In genomic region chr1:234927968-234928635, GRCh38 we compare ENCODE assay signal across 15 cellular contexts.
A peak's percentile ranks its signal among the peaks of the same experiment; 100 is the strongest.
DNase-seq lines count a peak whose midpoint lies in the region; ATAC-seq and TF ChIP-seq lines count a peak whose summit lies in the region.
"Had no signal": no experiment of that assay in that cellular context is flagged by ENCODE, and none has a peak within 500 bp of the region (broad histone marks: within the 10 kb centered on the region; RNA-seq: fewer than 3 reads in every experiment).

No MANE protein-coding gene starts in this region.

- no peak for TF ChIP-seq CTCF in sigmoid colon (IDR thresholded peaks at IDR 0.05)

- no peak for TF ChIP-seq POLR2A in sigmoid colon (IDR thresholded peaks at IDR 0.05)

- no peaks in the 10 kb centered on the region for H3K36me3 ChIP-seq in sigmoid colon

- H3K27me3 Mint-ChIP-seq in activated T-cell treated with anti-CD3 and anti-CD28 coated beads, Interleukin-2, amount 50 U/mL, for 24 hours, result no peaks in the 10 kb centered on the region
- no peaks in the 10 kb centered on the region for H3K27me3 Mint-ChIP-seq in dendritic cell treated with granulocyte-macrophage colony-stimulating factor and Interleukin-4, amounts not matched to agents 40 ng/mL and 50 ng/mL, for 4 days
- no peaks in the 10 kb centered on the region for H3K27me3 Mint-ChIP-seq in stimulated activated memory B cell treated with anti-CD40 and anti-IgM and Interleukin-4, amounts not matched to agents 10 μg/mL and 1 μg/mL and 100 μg/mL, for 72 hours

- peak overlapping the region; percentile 69 for H3K4me3 Mint-ChIP-seq in activated T-cell treated with anti-CD3 and anti-CD28 coated beads, Interleukin-2, amount 50 U/mL, for 24 hours
- no peak overlapping the region for H3K4me3 Mint-ChIP-seq in dendritic cell treated with granulocyte-macrophage colony-stimulating factor and Interleukin-4, amounts not matched to agents 40 ng/mL and 50 ng/mL, for 4 days
- H3K4me3 Mint-ChIP-seq in stimulated activated memory B cell treated with anti-CD40 and anti-IgM and Interleukin-4, amounts not matched to agents 10 μg/mL and 1 μg/mL and 100 μg/mL, for 72 hours, result peak overlapping the region; percentile 73

- peaks cover 63% of the 10 kb centered on the region for H3K4me1 Mint-ChIP-seq in activated T-cell treated with anti-CD3 and anti-CD28 coated beads, Interleukin-2, amount 50 U/mL, for 24 hours (ENCODE audit: low read depth)
- H3K4me1 Mint-ChIP-seq in dendritic cell treated with granulocyte-macrophage colony-stimulating factor and Interleukin-4, amounts not matched to agents 40 ng/mL and 50 ng/mL, for 4 days (ENCODE audit: low read depth), result peaks cover 96% of the 10 kb centered on the region
- H3K4me1 Mint-ChIP-seq in stimulated activated memory B cell treated with anti-CD40 and anti-IgM and Interleukin-4, amounts not matched to agents 10 μg/mL and 1 μg/mL and 100 μg/mL, for 72 hours, result peaks cover 57% of the 10 kb centered on the region

- no peak for TF ChIP-seq EP300 in sigmoid colon (IDR thresholded peaks at IDR 0.05)

- no peaks in the 10 kb centered on the region for H3K9me3 ChIP-seq in sigmoid colon

- peak; percentile 39 for DNase-seq in activated T-cell treated with anti-CD3 and anti-CD28 coated beads, Interleukin-2, amount 50 U/mL, for 24 hours
- DNase-seq in activated T-cell treated with anti-CD3 and anti-CD28 coated beads for 4 hours (no peak), GM19240 (ENCODE audit: insufficient read length, low spot score) (no peak), NCI-H2227 (lab: John Stamatoyannopoulos, UW; ENCODE audit: unreplicated experiment) (no peak), sigmoid colon (no peak)
- DNase-seq in activated CD4-positive, alpha-beta T cell treated with anti-CD3 and anti-CD28 coated beads, Interleukin-2, amount 50 U/mL, for 1 hour, result peak; percentile 15
- DNase-seq: ACHN, activated gamma-delta T cell treated with Interleukin-2 at 50 U/mL for 16 hours, cortex of kidney, DMS79, MM.1S, SHP77 had no signal

- no peak for ATAC-seq in stimulated activated memory B cell treated with anti-CD40 and anti-IgM and Interleukin-4, amounts not matched to agents 10 μg/mL and 1 μg/mL and 100 μg/mL, for 72 hours

- H3K9me3 Mint-ChIP-seq in activated T-cell treated with anti-CD3 and anti-CD28 coated beads, Interleukin-2, amount 50 U/mL, for 24 hours, result no peaks in the 10 kb centered on the region
- H3K9me3 Mint-ChIP-seq in dendritic cell treated with granulocyte-macrophage colony-stimulating factor and Interleukin-4, amounts not matched to agents 40 ng/mL and 50 ng/mL, for 4 days, result no peaks in the 10 kb centered on the region
- H3K9me3 Mint-ChIP-seq in stimulated activated memory B cell treated with anti-CD40 and anti-IgM and Interleukin-4, amounts not matched to agents 10 μg/mL and 1 μg/mL and 100 μg/mL, for 72 hours, result peaks cover 3% of the 10 kb centered on the region

- no peaks in the 10 kb centered on the region for H3K27me3 ChIP-seq in sigmoid colon

- intact Hi-C loops in dendritic cell treated with granulocyte-macrophage colony-stimulating factor and Interleukin-4, amounts not matched to agents 40 ng/mL and 50 ng/mL, for 4 days (cut with micrococcal nuclease), result loop anchor here (2.0 to 5.0 kb wide), 3 partner anchors 27 to 76 kb away; no protein-coding TSS in a partner anchor
- intact Hi-C loops in sigmoid colon (cut with DNase I), result no loop called here

- no peak overlapping the region for H3K4me3 ChIP-seq in sigmoid colon
- H3K4me3 ChIP-seq: lung had no signal

- no peaks in the 10 kb centered on the region for H3K36me3 Mint-ChIP-seq in activated T-cell treated with anti-CD3 and anti-CD28 coated beads, Interleukin-2, amount 50 U/mL, for 24 hours (ENCODE audit: low read depth)
- no peaks in the 10 kb centered on the region for H3K36me3 Mint-ChIP-seq in dendritic cell treated with granulocyte-macrophage colony-stimulating factor and Interleukin-4, amounts not matched to agents 40 ng/mL and 50 ng/mL, for 4 days (ENCODE audit: low read depth)
- H3K36me3 Mint-ChIP-seq in stimulated activated memory B cell treated with anti-CD40 and anti-IgM and Interleukin-4, amounts not matched to agents 10 μg/mL and 1 μg/mL and 100 μg/mL, for 72 hours, result no peaks in the 10 kb centered on the region

- peak overlapping the region; percentile 97 for H3K27ac Mint-ChIP-seq in activated T-cell treated with anti-CD3 and anti-CD28 coated beads, Interleukin-2, amount 50 U/mL, for 24 hours
- peak overlapping the region; percentile 97 for H3K27ac Mint-ChIP-seq in dendritic cell treated with granulocyte-macrophage colony-stimulating factor and Interleukin-4, amounts not matched to agents 40 ng/mL and 50 ng/mL, for 4 days
- H3K27ac Mint-ChIP-seq in stimulated activated memory B cell treated with anti-CD40 and anti-IgM and Interleukin-4, amounts not matched to agents 10 μg/mL and 1 μg/mL and 100 μg/mL, for 72 hours, result peak overlapping the region; percentile 99

- no peak overlapping the region for H3K27ac ChIP-seq in sigmoid colon

- peaks cover 0 to 21% (median 16%) of the 10 kb centered on the region in 4 donors for H3K4me1 ChIP-seq in sigmoid colon

- 76 to 81% methylated on average over 10 of the region's 10 CpGs for WGBS in sigmoid colon, 2 donors

Comparison
In these comparisons a context has a peak if more than half of its experiments do, and no peak if none do; other contexts are left out.
1. DNase-seq: peak in activated T-cell treated with anti-CD3 and anti-CD28 coated beads, Interleukin-2, amount 50 U/mL, for 24 hours (single experiment) and activated CD4-positive, alpha-beta T cell treated with anti-CD3 and anti-CD28 coated beads, Interleukin-2, amount 50 U/mL, for 1 hour (single experiment); none in activated T-cell treated with anti-CD3 and anti-CD28 coated beads for 4 hours (single experiment), GM19240 (single experiment), NCI-H2227 (single experiment) and sigmoid colon (single experiment).
2. Peak in every context shown above with its lines, with median percentiles within 50 percentile points of each other: H3K27ac Mint-ChIP-seq.